In genomic region chr12:27119797-27120196, GRCh38 we compare ENCODE assay signal across 31 cellular contexts. TPM values are rescaled to one million over a fixed set of nuclear protein-coding genes. Genes with fewer than 3 reads are reported as not detected.
"Had no signal": no experiment of that assay in that cellular context is flagged by ENCODE, and none has a peak within 500 bp of the region (broad histone marks: within the 10 kb centered on the region; RNA-seq: fewer than 3 reads in every experiment).

No MANE protein-coding gene starts in this region.

- ATAC-seq: gastrocnemius medialis; heart right ventricle; left colon; left ventricle myocardium superior; natural killer cell treated with Interleukin-12 subunit alpha and Interleukin-12 subunit beta and Interleukin-15 and Interleukin-18, amount 100 ng/mL, for 72 hours; sciatic nerve; stimulated activated naive B cell treated with anti-CD40 and anti-IgM and Interleukin-4, amounts not matched to agents 10 μg/mL and 1 μg/mL and 100 μg/mL, for 72 hours; stimulated activated naive CD8-positive, alpha-beta T cell treated with anti-CD3 and anti-CD28 coated beads, Interleukin-15, amount 100 ng/mL, for 72 hours had no signal

- H3K4me3 ChIP-seq: dorsolateral prefrontal cortex, esophagus muscularis mucosa, gastrocnemius medialis, heart right ventricle, lung, prostate gland, spleen, testis had no signal

- H3K27me3 ChIP-seq: dorsolateral prefrontal cortex, esophagus muscularis mucosa, gastrocnemius medialis, heart right ventricle, spleen, testis had no signal

- H3K9ac ChIP-seq: parathyroid adenoma had no signal

- H3K27me3 Mint-ChIP-seq: stimulated activated naive B cell treated with anti-CD40 and anti-IgM and Interleukin-4, amounts not matched to agents 10 μg/mL and 1 μg/mL and 100 μg/mL, for 72 hours; stimulated activated naive CD8-positive, alpha-beta T cell treated with anti-CD3 and anti-CD28 coated beads, Interleukin-15, amount 100 ng/mL, for 72 hours had no signal

- DNase-seq: cortex of kidney; dorsolateral prefrontal cortex; effector memory CD4-positive, alpha-beta T cell; gastrocnemius medialis; heart right ventricle; hypothalamus; left ventricle myocardium superior; mesenchymal stem cell; midbrain; retina; spleen; stimulated activated CD4-positive, alpha-beta T cell treated with anti-CD3 and anti-CD28 coated beads, Interleukin-15, amount 100 ng/mL, for 24 hours; stimulated activated CD4-positive, alpha-beta T cell treated with anti-CD3 and anti-CD28 coated beads, Interleukin-1b, Interleukin-23, amount 100 ng/mL, for 48 hours; stimulated activated CD4-positive, alpha-beta T cell treated with anti-CD3 and anti-CD28 coated beads, Interleukin-4, amount 100 ng/mL, for 24 hours; stimulated activated naive B cell treated with anti-CD40 and anti-IgM and Interleukin-4, amounts not matched to agents 10 μg/mL and 1 μg/mL and 100 μg/mL, for 72 hours; stimulated activated naive CD8-positive, alpha-beta T cell treated with anti-CD3 and anti-CD28 coated beads, Interleukin-15, amount 100 ng/mL, for 72 hours; testis had no signal

- H3K4me3 Mint-ChIP-seq: natural killer cell treated with Interleukin-12 subunit alpha and Interleukin-12 subunit beta and Interleukin-15 and Interleukin-18, amount 100 ng/mL, for 72 hours; stimulated activated naive B cell treated with anti-CD40 and anti-IgM and Interleukin-4, amounts not matched to agents 10 μg/mL and 1 μg/mL and 100 μg/mL, for 72 hours; stimulated activated naive CD8-positive, alpha-beta T cell treated with anti-CD3 and anti-CD28 coated beads, Interleukin-15, amount 100 ng/mL, for 72 hours; type B pancreatic cell had no signal

- H3K36me3 ChIP-seq: esophagus muscularis mucosa, gastrocnemius medialis, heart right ventricle, prostate gland, spleen had no signal

- H3K27ac Mint-ChIP-seq: natural killer cell treated with Interleukin-12 subunit alpha and Interleukin-12 subunit beta and Interleukin-15 and Interleukin-18, amount 100 ng/mL, for 72 hours; stimulated activated naive B cell treated with anti-CD40 and anti-IgM and Interleukin-4, amounts not matched to agents 10 μg/mL and 1 μg/mL and 100 μg/mL, for 72 hours; stimulated activated naive CD8-positive, alpha-beta T cell treated with anti-CD3 and anti-CD28 coated beads, Interleukin-15, amount 100 ng/mL, for 72 hours; type B pancreatic cell had no signal

- H3K27ac ChIP-seq: epithelial cell of prostate, esophagus muscularis mucosa, gastrocnemius medialis, heart right ventricle, parathyroid adenoma, prostate gland, spleen, testis had no signal

- H2AFZ ChIP-seq: parathyroid adenoma had no signal

- H3K4me1 ChIP-seq: esophagus muscularis mucosa, gastrocnemius medialis, heart right ventricle, parathyroid adenoma, prostate gland, spleen, testis had no signal

- H3K4me1 Mint-ChIP-seq: stimulated activated naive B cell treated with anti-CD40 and anti-IgM and Interleukin-4, amounts not matched to agents 10 μg/mL and 1 μg/mL and 100 μg/mL, for 72 hours; stimulated activated naive CD8-positive, alpha-beta T cell treated with anti-CD3 and anti-CD28 coated beads, Interleukin-15, amount 100 ng/mL, for 72 hours had no signal

- H3K79me2 ChIP-seq: parathyroid adenoma had no signal

- H3K9me3 ChIP-seq: esophagus muscularis mucosa, gastrocnemius medialis, prostate gland, testis had no signal

RNA-seq across cellular contexts. Expression of gene C12orf71, which starts 37.4 kb away (rescaled TPM):
- total RNA-seq: esophagus muscularis mucosa; fibroblast of villous mesenchyme; gastrocnemius medialis; heart right ventricle; kidney epithelial cell; left colon; left ventricle myocardium superior; lung; natural killer cell treated with Interleukin-12 subunit alpha and Interleukin-12 subunit beta and Interleukin-15 and Interleukin-18, amount 100 ng/mL, for 72 hours; omental fat pad; prostate gland; sciatic nerve; skeletal muscle tissue; spleen; subcutaneous adipose tissue had no signal
- polyA plus RNA-seq: heart right ventricle, lung, spleen had no signal
